In genomic region chr16:51994597-51994996, GRCh38 we compare ENCODE assay signal across 1 cellular context.
TF ChIP-seq lines count a peak whose summit lies in the region.

No MANE protein-coding gene starts in this region.

TF ChIP-seq in GM23338, 12 proteins besides CTCF, POLR2A, EP300 and RAD21 (continued from another document):
- TF ChIP-seq ZNF462 (CRISPR knock-in tag; IDR thresholded peaks at IDR 0.05): no peak
- TF ChIP-seq CREB1 (CRISPR knock-in tag; IDR thresholded peaks at IDR 0.05; ENCODE audit: low read depth): no peak
